Comparison of ENCODE assay signal across 9 cellular contexts in genomic region chr19:12723383-12723642, GRCh38. TPM values are rescaled to one million over a fixed set of nuclear protein-coding genes. Genes with fewer than 3 reads are reported as not detected.
DNase-seq lines count a peak whose midpoint lies in the region; ATAC-seq and TF ChIP-seq lines count a peak whose summit lies in the region.
"Had no signal": no experiment of that assay in that cellular context is flagged by ENCODE, and none has a peak within 500 bp of the region (broad histone marks: within the 10 kb centered on the region; RNA-seq: fewer than 3 reads in every experiment).

No MANE protein-coding gene starts in this region.

- TF ChIP-seq CTCF in dorsolateral prefrontal cortex (IDR thresholded peaks at IDR 0.05 in 54 of 56, conservative IDR thresholded peaks at IDR 0.05 in 2 of 56; ENCODE audit: low read depth in 1 of 56, partially characterized antibody in 56 of 56) = no peak

- H3K4me1 ChIP-seq in neuronal stem cell (ENCODE audit: control insufficient read depth in 2 of 2, insufficient read depth in 1 of 2, low read depth in 1 of 2, low read length in 2 of 2) = peaks cover 6 to 7% of the 10 kb centered on the region in 2 donors

- no peak overlapping the region for H2BK5ac ChIP-seq in neuronal stem cell (ENCODE audit: low read length)

- peaks cover 13 to 32% of the 10 kb centered on the region in 2 donors for H3K36me3 ChIP-seq in neuronal stem cell (replicated peaks in 1 of 2; ENCODE audit: control insufficient read depth in 2 of 2, insufficient read depth in 2 of 2, low read length in 2 of 2)

- DNase-seq in NCI-H69 (lab: John Stamatoyannopoulos, UW) (peak; percentile 59), dorsolateral prefrontal cortex (no peak), neuronal stem cell (ENCODE audit: low spot score) (no peak), posterior cingulate gyrus (no peak)

- H3K14ac ChIP-seq in neuronal stem cell (ENCODE audit: low read length) = no peak overlapping the region

- peak overlapping the region; percentile 91 for H2AFZ ChIP-seq in neuronal stem cell (ENCODE audit: low read length)

- no CpG with 5 or more reads among the region's 7 CpGs for WGBS in neuronal stem cell (ENCODE audit: extremely low coverage in 2 of 2, insufficient read length in 2 of 2, insufficient replicate concordance in 1 of 2), 2 donors

- H3K9me3 ChIP-seq in neuronal stem cell (replicated peaks in 1 of 2; ENCODE audit: control insufficient read depth in 2 of 2, insufficient read depth in 1 of 2, low read depth in 1 of 2, low read length in 2 of 2) = no peaks in the 10 kb centered on the region

- no peak overlapping the region for H2BK120ac ChIP-seq in neuronal stem cell (ENCODE audit: low read depth, low read length)

- H2BK15ac ChIP-seq in neuronal stem cell (ENCODE audit: low read length) = no peak overlapping the region

- H2AK5ac ChIP-seq in neuronal stem cell (ENCODE audit: low read depth, low read length) = no peak overlapping the region

- peak overlapping the region; percentile 72 for H3K9ac ChIP-seq in neuronal stem cell (ENCODE audit: low read depth, low read length, poor library complexity)

- H4K91ac ChIP-seq in neuronal stem cell (ENCODE audit: low read depth, low read length, poor library complexity) = no peak overlapping the region

- H3K27ac ChIP-seq in dorsolateral prefrontal cortex = peak overlapping the region in 49 of 59 donors; percentile 24 to 96 (median 90)
- H3K27ac ChIP-seq in neuronal stem cell (replicated peaks; ENCODE audit: low read length) = peak overlapping the region; percentile 75

- H3K4me2 ChIP-seq in neuronal stem cell (ENCODE audit: insufficient read depth, low read length, poor library complexity, severe bottlenecking) = peak overlapping the region; percentile 89

- H4K8ac ChIP-seq in neuronal stem cell (ENCODE audit: low read depth, low read length) = no peak overlapping the region

- no peak overlapping the region for H3K18ac ChIP-seq in neuronal stem cell (ENCODE audit: low read length)

- peaks cover 12% of the 10 kb centered on the region for H3K79me1 ChIP-seq in neuronal stem cell (ENCODE audit: low read depth, low read length)

- no peak overlapping the region for H3K4ac ChIP-seq in neuronal stem cell (ENCODE audit: low read length)

- no peaks in the 10 kb centered on the region for H3K27me3 ChIP-seq in dorsolateral prefrontal cortex
- H3K27me3 ChIP-seq in neuronal stem cell (ENCODE audit: control insufficient read depth in 3 of 3, insufficient read depth in 3 of 3, low read depth in 1 of 3, low read length in 3 of 3) = no peaks in the 10 kb centered on the region

- ATAC-seq in HG03469 (IDR thresholded peaks at IDR 0.05; ENCODE audit: unreplicated experiment) (no peak), GM18517 (IDR thresholded peaks at IDR 0.05; ENCODE audit: unreplicated experiment) (no peak)
- ATAC-seq in activated CD4-positive, CD25-positive, alpha-beta regulatory T cell treated with anti-CD3 and anti-CD28 coated beads, Interleukin-2, amount 50 U/mL, for 24 hours = no peak

- no peak overlapping the region for H3K23ac ChIP-seq in neuronal stem cell (ENCODE audit: low read depth, low read length, poor library complexity)

- H2BK12ac ChIP-seq in neuronal stem cell (ENCODE audit: low read length) = no peak overlapping the region

- intact Hi-C loops in dorsolateral prefrontal cortex (cut with DNase I) (loop anchor here (5.0 kb wide), 3 partner anchors 41 to 111 kb away; partner anchors contain the start of genes DHPS (in 1 of the 2), JUNB (in 1 of the 2), ZNF490 (in 1 of the 2) and ZNF791 (in 1 of the 2)), posterior cingulate gyrus (cut with DNase I) (no loop called here)

- H3K4me3 ChIP-seq in GM08714 (ENCODE audit: low read length) = peak overlapping the region; percentile 86
- peak overlapping the region; percentile 52 to 83 (median 71) for H3K4me3 ChIP-seq in dorsolateral prefrontal cortex
- H3K4me3 ChIP-seq in neuronal stem cell (ENCODE audit: low read length in 2 of 2) = peak overlapping the region; percentile 79 to 93

RNA-seq across cellular contexts. Expression of gene TNPO2, which starts 0.4 kb away (rescaled TPM):
- 100 to 1,000 TPM; 125 to 233 (median 181) TPM for total RNA-seq in dorsolateral prefrontal cortex
- 47.1 TPM for polyA plus RNA-seq in neuronal stem cell (2013, experiment 1 of 2)
- polyA plus RNA-seq in neuronal stem cell (2013, experiment 2 of 2) = 47.1 TPM

RNA-seq across cellular contexts. Expression of gene TRIR, which starts 11.2 kb away (rescaled TPM):
- total RNA-seq in dorsolateral prefrontal cortex = 100 to 1,000 TPM in 68 of 120 experiments, 10 to 100 TPM in 52; 70.9 to 152 (median 104) TPM
- polyA plus RNA-seq in neuronal stem cell (2013, experiment 1 of 2) = 242 TPM
- polyA plus RNA-seq in neuronal stem cell (2013, experiment 2 of 2) = 221 TPM

RNA-seq across cellular contexts. Expression of gene GET3, which starts 14.0 kb away (rescaled TPM):
- total RNA-seq in dorsolateral prefrontal cortex = 10 to 100 TPM; 44.1 to 94.0 (median 65.5) TPM
- 46.1 TPM for polyA plus RNA-seq in neuronal stem cell (2013, experiment 1 of 2)
- polyA plus RNA-seq in neuronal stem cell (2013, experiment 2 of 2) = 44.7 TPM

RNA-seq across cellular contexts. Expression of gene FBXW9, which starts 26.9 kb away (rescaled TPM):
- total RNA-seq in dorsolateral prefrontal cortex = 10 to 100 TPM in 16 of 120 experiments, 1 to 10 TPM in 104; 4.4 to 13.3 (median 8.2) TPM
- 11.2 TPM for polyA plus RNA-seq in neuronal stem cell (2013, experiment 1 of 2)
- polyA plus RNA-seq in neuronal stem cell (2013, experiment 2 of 2) = 11.1 TPM

RNA-seq across cellular contexts. Expression of gene BEST2, which starts 28.3 kb away (rescaled TPM):
- total RNA-seq in dorsolateral prefrontal cortex = under 1 TPM in 9 of 120 experiments, not detected in 111; 0.24 to 0.53 (median 0.29) TPM
- 0.03 TPM for polyA plus RNA-seq in neuronal stem cell (2013, experiment 1 of 2)
- polyA plus RNA-seq in neuronal stem cell (2013, experiment 2 of 2) = 0.03 TPM
- total RNA-seq: T-helper 2 cell treated with Interferon-gamma antibody and Interleukin-4, amounts not matched to agents 100 ng/mL and 5 ng/mL, for 36 hours had no signal
